Comparison of ENCODE assay signal across 11 cellular contexts in the genomic region with DNA sequence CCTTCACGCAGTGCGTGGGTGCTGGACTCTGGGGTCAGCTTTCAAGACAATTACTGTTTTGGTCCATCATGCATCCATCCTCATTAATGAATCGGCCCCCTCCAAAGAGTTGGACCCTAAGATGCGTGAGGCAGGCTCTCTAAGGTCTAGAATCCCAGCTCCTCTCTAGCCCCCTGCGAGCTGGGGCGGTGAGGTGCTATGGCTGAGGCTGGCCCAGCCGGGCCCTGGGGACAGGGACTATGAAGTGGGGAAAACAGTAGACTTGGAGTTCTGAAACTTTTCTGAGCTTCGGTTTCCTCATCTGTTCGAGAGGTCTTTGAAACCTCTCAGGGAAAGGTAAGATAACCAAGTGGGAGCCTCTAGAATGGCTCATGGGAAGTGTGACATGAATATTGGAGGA. TPM values are rescaled to one million over a fixed set of nuclear protein-coding genes. Genes with fewer than 3 reads are reported as not detected.
DNase-seq lines count a peak whose midpoint lies in the region; ATAC-seq and TF ChIP-seq lines count a peak whose summit lies in the region.
"Had no signal": no experiment of that assay in that cellular context is flagged by ENCODE, and none has a peak within 500 bp of the region (broad histone marks: within the 10 kb centered on the region; RNA-seq: fewer than 3 reads in every experiment).

No MANE protein-coding gene starts in this region.

- H3K4me1 Mint-ChIP-seq in HFFc6 (ENCODE audit: low read depth), result peaks cover 14% of the 10 kb centered on the region
- peaks cover 20% of the 10 kb centered on the region for H3K4me1 Mint-ChIP-seq in activated naive CD8-positive, alpha-beta T cell treated with anti-CD3 and anti-CD28 coated beads, Interleukin-2, amount 10 ng/mL, durations not matched to agents 7 days and 5 days
- peaks cover 19 to 41% (median 26%) of the 10 kb centered on the region in 7 donors for H3K4me1 Mint-ChIP-seq in naive thymus-derived CD4-positive, alpha-beta T cell

- TF ChIP-seq CTCF in HFFc6 (IDR thresholded peaks at IDR 0.05) (no peak), ascending aorta (IDR thresholded peaks at IDR 0.05) (no peak)

- POLR2A ChIA-PET in activated naive CD8-positive, alpha-beta T cell treated with anti-CD3 and anti-CD28 coated beads, Interleukin-2, amount 10 ng/mL, durations not matched to agents 7 days and 5 days (lab: Charles Lee), result interaction anchor here (0.6 to 5.3 kb wide), 5 partner anchors 14 to 1097 kb away, joined by 3 to 100 read pairs (median 30); partner anchors contain the start of genes ATP2A1, ATXN2L, TMEM219 and TUFM
- POLR2A ChIA-PET in naive thymus-derived CD4-positive, alpha-beta T cell (lab: Charles Lee), result interaction anchor here (0.5 to 4.8 kb wide), 5 partner anchors 11 to 85 kb away, joined by 3 to 79 read pairs (median 3); partner anchors contain the start of genes NFATC2IP and TUFM

- peak overlapping the region; percentile 95 for H3K4me2 ChIP-seq in BLaER1

- no peaks in the 10 kb centered on the region for H3K9me3 Mint-ChIP-seq in HFFc6
- no peaks in the 10 kb centered on the region for H3K9me3 Mint-ChIP-seq in activated naive CD8-positive, alpha-beta T cell treated with anti-CD3 and anti-CD28 coated beads, Interleukin-2, amount 10 ng/mL, durations not matched to agents 7 days and 5 days
- no peaks in the 10 kb centered on the region for H3K9me3 Mint-ChIP-seq in naive thymus-derived CD4-positive, alpha-beta T cell

- H3K36me3 Mint-ChIP-seq in HFFc6 (ENCODE audit: low read depth), result peaks cover 5% of the 10 kb centered on the region; the same call in 1 of the 2 replicates
- H3K36me3 Mint-ChIP-seq in activated naive CD8-positive, alpha-beta T cell treated with anti-CD3 and anti-CD28 coated beads, Interleukin-2, amount 10 ng/mL, durations not matched to agents 7 days and 5 days, result peaks cover 12% of the 10 kb centered on the region
- peaks cover 0 to 13% (median 7%) of the 10 kb centered on the region in 5 donors for H3K36me3 Mint-ChIP-seq in naive thymus-derived CD4-positive, alpha-beta T cell

- intact Hi-C loops in naive thymus-derived CD4-positive, alpha-beta T cell (cut with micrococcal nuclease), result loop anchor here in 1 of 2 donors (10.0 kb wide), 1 partner anchor 1130 kb away; the partner anchor contains the start of genes HIRIP3 and INO80E
- intact Hi-C loops in ascending aorta (cut with DNase I), result no loop called here

- peaks cover 43% of the 10 kb centered on the region for H4K20me1 ChIP-seq in BLaER1

- H3K9me3 ChIP-seq in BLaER1 (no peaks in the 10 kb centered on the region), ascending aorta (no peaks in the 10 kb centered on the region)
- H3K9me3 ChIP-seq in naive thymus-derived CD4-positive, alpha-beta T cell (ENCODE audit: control insufficient read depth in 2 of 3, low read length in 3 of 3), result no peaks in the 10 kb centered on the region
- H3K9me3 ChIP-seq: sigmoid colon had no signal

- CTCF ChIA-PET in naive thymus-derived CD4-positive, alpha-beta T cell (lab: Charles Lee), result interaction anchor here (1.0 to 1.2 kb wide), 2 partner anchors 8 to 80 kb away, joined by 3 read pairs; no protein-coding TSS in a partner anchor

- peak overlapping the region; percentile 98 for H3K4me3 Mint-ChIP-seq in HFFc6
- peak overlapping the region; percentile 98 for H3K4me3 Mint-ChIP-seq in activated naive CD8-positive, alpha-beta T cell treated with anti-CD3 and anti-CD28 coated beads, Interleukin-2, amount 10 ng/mL, durations not matched to agents 7 days and 5 days
- H3K4me3 Mint-ChIP-seq in naive thymus-derived CD4-positive, alpha-beta T cell, result peak overlapping the region; percentile 12 to 100 (median 98)

- no peaks in the 10 kb centered on the region for H3K27me3 ChIP-seq in BLaER1
- no peaks in the 10 kb centered on the region for H3K27me3 ChIP-seq in naive thymus-derived CD4-positive, alpha-beta T cell (ENCODE audit: control insufficient read depth in 2 of 2, insufficient read depth in 2 of 2, low read length in 2 of 2)
- H3K27me3 ChIP-seq in ascending aorta, result no peaks in the 10 kb centered on the region
- H3K27me3 ChIP-seq: sigmoid colon had no signal

- H3K27me3 Mint-ChIP-seq in HFFc6 (ENCODE audit: insufficient read depth), result peaks cover 3% of the 10 kb centered on the region
- no peaks in the 10 kb centered on the region for H3K27me3 Mint-ChIP-seq in activated naive CD8-positive, alpha-beta T cell treated with anti-CD3 and anti-CD28 coated beads, Interleukin-2, amount 10 ng/mL, durations not matched to agents 7 days and 5 days
- no peaks in the 10 kb centered on the region for H3K27me3 Mint-ChIP-seq in naive thymus-derived CD4-positive, alpha-beta T cell

- H3K27ac ChIP-seq in BLaER1 (no peak overlapping the region), ascending aorta (no peak overlapping the region)
- H3K27ac ChIP-seq in naive thymus-derived CD4-positive, alpha-beta T cell (ENCODE audit: low read depth, low read length), result no peak overlapping the region

- H3K4me1 ChIP-seq in BLaER1 (peaks cover 33% of the 10 kb centered on the region), ascending aorta (peaks cover 0 to 15% of the 10 kb centered on the region in 2 donors)
- peaks cover 7 to 11% of the 10 kb centered on the region in 2 donors for H3K4me1 ChIP-seq in naive thymus-derived CD4-positive, alpha-beta T cell (ENCODE audit: control insufficient read depth in 2 of 2, insufficient read depth in 2 of 2, low read length in 2 of 2)

- DNase-seq in HFFc6 (no peak), ascending aorta (ENCODE audit: low spot score in 2 of 2) (no peak), UCSD-AML1 (lab: John Stamatoyannopoulos, UW; ENCODE audit: unreplicated experiment) (no peak)
- no peak for DNase-seq in activated naive CD8-positive, alpha-beta T cell treated with anti-CD3 and anti-CD28 coated beads, Interleukin-2, amount 10 ng/mL, durations not matched to agents 7 days and 5 days
- DNase-seq in naive thymus-derived CD4-positive, alpha-beta T cell, result no peak
- no peak for DNase-seq in activated CD8-positive, alpha-beta memory T cell treated with anti-CD3 and anti-CD28 coated beads for 24 hours
- DNase-seq in activated effector memory CD4-positive, alpha-beta T cell treated with anti-CD3 and anti-CD28 coated beads, Interleukin-2, amount 50 U/mL, for 16 hours, result no peak
- DNase-seq: DMS 273 treated with DMSO at 0.1 percent for 48 hours, NCI-H2171, sigmoid colon had no signal

- H3K4me3 ChIP-seq in BLaER1, result peak overlapping the region; percentile 94
- no peak overlapping the region for H3K4me3 ChIP-seq in naive thymus-derived CD4-positive, alpha-beta T cell (ENCODE audit: low read length)
- peak overlapping the region in 1 of 2 donors; percentile 81 for H3K4me3 ChIP-seq in ascending aorta

- peak overlapping the region; percentile 96 for H3K9ac ChIP-seq in BLaER1

- ATAC-seq in activated naive CD8-positive, alpha-beta T cell treated with anti-CD3 and anti-CD28 coated beads, Interleukin-2, amount 10 ng/mL, durations not matched to agents 7 days and 5 days (ENCODE audit: low read depth), result no peak
- ATAC-seq in naive thymus-derived CD4-positive, alpha-beta T cell, result no peak

- no peak overlapping the region for H3K27ac Mint-ChIP-seq in HFFc6
- no peak overlapping the region for H3K27ac Mint-ChIP-seq in activated naive CD8-positive, alpha-beta T cell treated with anti-CD3 and anti-CD28 coated beads, Interleukin-2, amount 10 ng/mL, durations not matched to agents 7 days and 5 days
- peak overlapping the region in 7 of 9 donors; percentile 47 to 99 (median 95) for H3K27ac Mint-ChIP-seq in naive thymus-derived CD4-positive, alpha-beta T cell

- H3K36me3 ChIP-seq in BLaER1, result peaks cover 47% of the 10 kb centered on the region
- H3K36me3 ChIP-seq in naive thymus-derived CD4-positive, alpha-beta T cell (ENCODE audit: control insufficient read depth in 2 of 3, insufficient read depth in 3 of 3, low read length in 3 of 3), result peaks cover 0 to 39% (median 0%) of the 10 kb centered on the region in 3 experiments
- H3K36me3 ChIP-seq in ascending aorta, result peaks cover 29 to 36% of the 10 kb centered on the region in 2 donors

RNA-seq across cellular contexts. Expression of gene SH2B1, which starts 1.6 kb away (rescaled TPM):
- 10 to 100 TPM; 33.9 to 41.0 (median 37.6) TPM for total RNA-seq in HFFc6 (2021; fragmentation: NEBNext Ultra II Directional; extraction: Animal tissue kit (Norgen Biotek cat#: 25700))
- total RNA-seq in activated naive CD8-positive, alpha-beta T cell treated with anti-CD3 and anti-CD28 coated beads, Interleukin-2, amount 10 ng/mL, durations not matched to agents 7 days and 5 days, result 10 to 100 TPM; 78.9 to 81.0 TPM
- total RNA-seq in naive thymus-derived CD4-positive, alpha-beta T cell, result 100 to 1,000 TPM in 2 of 5 experiments, 10 to 100 TPM in 3; 66.8 to 145 (median 77.8) TPM
- 1 to 10 TPM; 1.9 to 3.1 TPM for polyA plus RNA-seq in naive thymus-derived CD4-positive, alpha-beta T cell
- total RNA-seq in ascending aorta, result 69.6 TPM

RNA-seq across cellular contexts. Expression of gene ATP2A1, which starts 13.0 kb away (rescaled TPM):
- under 1 TPM; 0.26 to 0.85 (median 0.54) TPM for total RNA-seq in HFFc6 (2021; fragmentation: NEBNext Ultra II Directional; extraction: Animal tissue kit (Norgen Biotek cat#: 25700))
- total RNA-seq in activated naive CD8-positive, alpha-beta T cell treated with anti-CD3 and anti-CD28 coated beads, Interleukin-2, amount 10 ng/mL, durations not matched to agents 7 days and 5 days, result 1 to 10 TPM; 2.5 to 4.6 TPM
- total RNA-seq in naive thymus-derived CD4-positive, alpha-beta T cell, result 1 to 10 TPM in 2 of 5 experiments, under 1 TPM in 3; 0.32 to 1.6 (median 0.89) TPM
- polyA plus RNA-seq in naive thymus-derived CD4-positive, alpha-beta T cell, result not detected
- not detected for total RNA-seq in ascending aorta

RNA-seq across cellular contexts. Expression of gene TUFM, which starts 19.1 kb away (rescaled TPM):
- total RNA-seq in HFFc6 (2021; fragmentation: NEBNext Ultra II Directional; extraction: Animal tissue kit (Norgen Biotek cat#: 25700)), result 100 to 1,000 TPM; 140 to 194 (median 158) TPM
- 100 to 1,000 TPM; 117 to 119 TPM for total RNA-seq in activated naive CD8-positive, alpha-beta T cell treated with anti-CD3 and anti-CD28 coated beads, Interleukin-2, amount 10 ng/mL, durations not matched to agents 7 days and 5 days
- total RNA-seq in naive thymus-derived CD4-positive, alpha-beta T cell, result 100 to 1,000 TPM in 2 of 5 experiments, 10 to 100 TPM in 3; 89.7 to 140 (median 95.2) TPM
- 100 to 1,000 TPM; 125 to 139 TPM for polyA plus RNA-seq in naive thymus-derived CD4-positive, alpha-beta T cell
- total RNA-seq in ascending aorta, result 92.5 TPM

RNA-seq across cellular contexts. Expression of gene ATXN2L, which starts 42.5 kb away (rescaled TPM):
- total RNA-seq in HFFc6 (2021; fragmentation: NEBNext Ultra II Directional; extraction: Animal tissue kit (Norgen Biotek cat#: 25700)), result 100 to 1,000 TPM; 125 to 152 (median 134) TPM
- total RNA-seq in activated naive CD8-positive, alpha-beta T cell treated with anti-CD3 and anti-CD28 coated beads, Interleukin-2, amount 10 ng/mL, durations not matched to agents 7 days and 5 days, result 100 to 1,000 TPM; 296 to 304 TPM
- 100 to 1,000 TPM; 274 to 374 (median 310) TPM for total RNA-seq in naive thymus-derived CD4-positive, alpha-beta T cell
- 10 to 100 TPM; 19.7 to 38.8 TPM for polyA plus RNA-seq in naive thymus-derived CD4-positive, alpha-beta T cell
- 169 TPM for total RNA-seq in ascending aorta

RNA-seq across cellular contexts. Expression of gene RABEP2, which starts 59.7 kb away (rescaled TPM):
- total RNA-seq in HFFc6 (2021; fragmentation: NEBNext Ultra II Directional; extraction: Animal tissue kit (Norgen Biotek cat#: 25700)), result 10 to 100 TPM; 19.8 to 24.9 (median 21.9) TPM
- 10 to 100 TPM; 23.7 to 25.6 TPM for total RNA-seq in activated naive CD8-positive, alpha-beta T cell treated with anti-CD3 and anti-CD28 coated beads, Interleukin-2, amount 10 ng/mL, durations not matched to agents 7 days and 5 days
- 10 to 100 TPM; 19.9 to 30.3 (median 27.3) TPM for total RNA-seq in naive thymus-derived CD4-positive, alpha-beta T cell
- 1 to 10 TPM; 4.4 to 7.5 TPM for polyA plus RNA-seq in naive thymus-derived CD4-positive, alpha-beta T cell
- total RNA-seq in ascending aorta, result 64.5 TPM

Comparison
In these comparisons a context has a peak if more than half of its experiments do, and no peak if none do; other contexts are left out.
1. H3K27ac Mint-ChIP-seq: peak in naive thymus-derived CD4-positive, alpha-beta T cell (7 of 9); none in HFFc6 (single experiment) and activated naive CD8-positive, alpha-beta T cell treated with anti-CD3 and anti-CD28 coated beads, Interleukin-2, amount 10 ng/mL, durations not matched to agents 7 days and 5 days (single experiment).
2. Peak in every context shown above with its lines, with median percentiles within 50 percentile points of each other: H3K4me3 Mint-ChIP-seq.